ENCODE assay signal across 15 cellular contexts in the genomic region with DNA sequence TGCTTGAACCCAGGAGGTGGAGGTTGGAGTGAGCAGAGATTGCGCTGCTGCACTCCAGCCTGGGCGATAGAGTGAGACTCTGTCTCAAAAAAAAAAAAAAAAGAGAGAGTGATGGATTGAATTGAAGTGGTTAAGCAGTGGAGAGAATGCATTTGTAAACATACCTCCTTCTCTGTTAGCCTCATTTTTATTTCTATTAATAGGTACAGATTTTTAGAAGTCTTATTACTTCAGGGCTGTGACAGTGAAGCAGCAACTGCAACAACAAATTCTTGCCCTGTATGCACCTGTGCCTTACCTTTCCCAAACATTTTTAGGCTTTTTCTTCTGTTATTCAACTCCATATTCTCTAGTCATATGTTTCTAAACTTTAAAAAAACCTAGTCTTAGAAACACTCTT. TPM values are rescaled to one million over a fixed set of nuclear protein-coding genes. Genes with fewer than 3 reads are reported as not detected.
DNase-seq lines count a peak whose midpoint lies in the region; ATAC-seq and TF ChIP-seq lines count a peak whose summit lies in the region.
"Had no signal": no experiment of that assay in that cellular context is flagged by ENCODE, and none has a peak within 500 bp of the region (broad histone marks: within the 10 kb centered on the region; RNA-seq: fewer than 3 reads in every experiment).

No MANE protein-coding gene starts in this region.

- H3K27ac Mint-ChIP-seq in CD8-positive, alpha-beta T cell, result peak overlapping the region; percentile 27
- peak overlapping the region; percentile 71 for H3K27ac Mint-ChIP-seq in nephron progenitor cell
- no peak overlapping the region for H3K27ac Mint-ChIP-seq in activated T-helper 1 cell treated with anti-CD3 and anti-CD28 coated beads, Interleukin-12 subunit alpha, Interleukin-12 subunit beta, Interleukin-2, Interleukin-4 antibody, amounts not matched to agents 30 ng/mL and 10 ng/mL and 1 ng/mL, durations not matched to agents 14 hours and 24 hours and 36 hours
- H3K27ac Mint-ChIP-seq: CD4-positive, CD25-positive, alpha-beta regulatory T cell had no signal

- no peak overlapping the region for H3K27ac ChIP-seq in CD8-positive, alpha-beta T cell (ENCODE audit: low read depth, low read length)
- H3K27ac ChIP-seq in PC-9 (0 out of 2 replicates have a peak overlapping the region, but pooled peaks have one; percentile 27), skeletal muscle tissue (ENCODE audit: low read depth, low read length) (peak overlapping the region; percentile 61)

- intact Hi-C loops in CD8-positive, alpha-beta T cell (cut with DNase I, micrococcal nuclease), result loop anchor here in 1 of 2 experiments (2.0 to 5.0 kb wide), 3 partner anchors 53 to 488 kb away; no protein-coding TSS in a partner anchor
- intact Hi-C loops in PC-9 (cut with micrococcal nuclease; ENCODE audit: unreplicated experiment), result loop anchor here (2.0 to 5.0 kb wide), 2 partner anchors 55 to 92 kb away; no protein-coding TSS in a partner anchor
- intact Hi-C loops in activated T-helper 1 cell treated with anti-CD3 and anti-CD28 coated beads, Interleukin-12 subunit alpha, Interleukin-12 subunit beta, Interleukin-2, Interleukin-4 antibody, amounts not matched to agents 30 ng/mL and 10 ng/mL and 1 ng/mL, durations not matched to agents 14 hours and 24 hours and 36 hours (cut with micrococcal nuclease), result loop anchor here (5.0 to 10.0 kb wide), 3 partner anchors 33 to 155 kb away; a partner anchor contains a TSS

- no peak overlapping the region for H3K9ac ChIP-seq in skeletal muscle tissue (ENCODE audit: low read depth in 1 of 3, low read length in 3 of 3)

- H3K36me3 ChIP-seq in CD8-positive, alpha-beta T cell (ENCODE audit: insufficient read depth, low read length), result no peaks in the 10 kb centered on the region
- H3K36me3 ChIP-seq in PC-9 (ENCODE audit: low read depth) (peaks cover 10% of the 10 kb centered on the region; the same call in 1 of the 2 replicates), skeletal muscle tissue (ENCODE audit: control insufficient read depth in 3 of 3, insufficient read depth in 3 of 3, low read length in 3 of 3) (no peaks in the 10 kb centered on the region)

- no TSS peak for BruUV-seq in PC-9 (replicated peaks; lab: Mats Ljungman, UMichigan)

- CTCF ChIA-PET in CD8-positive, alpha-beta T cell (lab: Charles Lee), result no interaction called here
- CTCF ChIA-PET in PC-9 (lab: Charles Lee), result no interaction called here

- H3K36me3 Mint-ChIP-seq in CD8-positive, alpha-beta T cell, result peaks cover 23% of the 10 kb centered on the region
- peaks cover 56% of the 10 kb centered on the region for H3K36me3 Mint-ChIP-seq in nephron progenitor cell (ENCODE audit: low read depth)
- peaks cover 25% of the 10 kb centered on the region for H3K36me3 Mint-ChIP-seq in activated T-helper 1 cell treated with anti-CD3 and anti-CD28 coated beads, Interleukin-12 subunit alpha, Interleukin-12 subunit beta, Interleukin-2, Interleukin-4 antibody, amounts not matched to agents 30 ng/mL and 10 ng/mL and 1 ng/mL, durations not matched to agents 14 hours and 24 hours and 36 hours (ENCODE audit: low read depth)

- peaks cover 73% of the 10 kb centered on the region for H3F3A ChIP-seq in PC-9 (ENCODE audit: insufficient read depth, low read depth)

- no peak for TF ChIP-seq CTCF in CD8-positive, alpha-beta T cell (IDR thresholded peaks at IDR 0.05)
- TF ChIP-seq CTCF in PC-9 (conservative IDR thresholded peaks at IDR 0.05) (no peak), nephron progenitor cell (IDR thresholded peaks at IDR 0.05) (no peak)

- POLR2A ChIA-PET in CD8-positive, alpha-beta T cell (lab: Charles Lee), result no interaction called here
- POLR2A ChIA-PET in PC-9 (lab: Charles Lee; ENCODE audit: unreplicated experiment), result no interaction called here

- H3K4me2 ChIP-seq in PC-9, result no peak overlapping the region

- no peaks in the 10 kb centered on the region for H3K27me3 Mint-ChIP-seq in CD8-positive, alpha-beta T cell (ENCODE audit: low read depth)
- H3K27me3 Mint-ChIP-seq in nephron progenitor cell (ENCODE audit: low read depth, poor library complexity), result no peaks in the 10 kb centered on the region
- no peaks in the 10 kb centered on the region for H3K27me3 Mint-ChIP-seq in activated T-helper 1 cell treated with anti-CD3 and anti-CD28 coated beads, Interleukin-12 subunit alpha, Interleukin-12 subunit beta, Interleukin-2, Interleukin-4 antibody, amounts not matched to agents 30 ng/mL and 10 ng/mL and 1 ng/mL, durations not matched to agents 14 hours and 24 hours and 36 hours (ENCODE audit: insufficient read depth)
- H3K27me3 Mint-ChIP-seq: CD4-positive, CD25-positive, alpha-beta regulatory T cell; IgD-negative memory B cell had no signal

- no peaks in the 10 kb centered on the region for H3K27me3 ChIP-seq in CD8-positive, alpha-beta T cell (ENCODE audit: insufficient read depth, low read length)
- H3K27me3 ChIP-seq in PC-9 (ENCODE audit: insufficient read depth, low read depth) (no peaks in the 10 kb centered on the region), skeletal muscle tissue (ENCODE audit: control insufficient read depth in 3 of 3, insufficient read depth in 3 of 3, low read length in 3 of 3) (no peaks in the 10 kb centered on the region)
- H3K27me3 ChIP-seq: BE2C had no signal

- no peak overlapping the region for H3K4me3 ChIP-seq in CD8-positive, alpha-beta T cell (ENCODE audit: low read depth, low read length)
- H3K4me3 ChIP-seq in PC-9 (no peak overlapping the region), skeletal muscle tissue (ENCODE audit: low read length in 3 of 3) (no peak overlapping the region)

- H3K9me2 ChIP-seq in PC-9 (ENCODE audit: insufficient read depth), result no peaks in the 10 kb centered on the region

- peaks cover 61% of the 10 kb centered on the region for H3K4me1 Mint-ChIP-seq in CD8-positive, alpha-beta T cell (ENCODE audit: low read depth)
- H3K4me1 Mint-ChIP-seq in nephron progenitor cell, result peaks cover 12% of the 10 kb centered on the region
- peaks cover 43% of the 10 kb centered on the region for H3K4me1 Mint-ChIP-seq in activated T-helper 1 cell treated with anti-CD3 and anti-CD28 coated beads, Interleukin-12 subunit alpha, Interleukin-12 subunit beta, Interleukin-2, Interleukin-4 antibody, amounts not matched to agents 30 ng/mL and 10 ng/mL and 1 ng/mL, durations not matched to agents 14 hours and 24 hours and 36 hours (ENCODE audit: low read depth)

- H3K9me3 Mint-ChIP-seq in CD8-positive, alpha-beta T cell, result no peaks in the 10 kb centered on the region
- H3K9me3 Mint-ChIP-seq in nephron progenitor cell, result peaks cover 3% of the 10 kb centered on the region
- no peaks in the 10 kb centered on the region for H3K9me3 Mint-ChIP-seq in activated T-helper 1 cell treated with anti-CD3 and anti-CD28 coated beads, Interleukin-12 subunit alpha, Interleukin-12 subunit beta, Interleukin-2, Interleukin-4 antibody, amounts not matched to agents 30 ng/mL and 10 ng/mL and 1 ng/mL, durations not matched to agents 14 hours and 24 hours and 36 hours
- H3K9me3 Mint-ChIP-seq: CD4-positive, CD25-positive, alpha-beta regulatory T cell; H9; IgD-negative memory B cell had no signal

- H3K9me3 ChIP-seq in CD8-positive, alpha-beta T cell (ENCODE audit: low read length), result no peaks in the 10 kb centered on the region
- H3K9me3 ChIP-seq in PC-9 (ENCODE audit: insufficient read depth, low read depth) (no peaks in the 10 kb centered on the region), skeletal muscle tissue (ENCODE audit: control insufficient read depth in 3 of 3, low read length in 3 of 3) (no peaks in the 10 kb centered on the region)
- H3K9me3 ChIP-seq: BE2C had no signal

- H3K4me1 ChIP-seq in CD8-positive, alpha-beta T cell (ENCODE audit: insufficient read depth, low read length), result peaks cover 4% of the 10 kb centered on the region
- H3K4me1 ChIP-seq in PC-9 (replicated peaks; ENCODE audit: insufficient read depth), result no peaks in the 10 kb centered on the region
- H3K4me1 ChIP-seq in skeletal muscle tissue (ENCODE audit: control insufficient read depth in 3 of 3, insufficient read depth in 3 of 3, low read length in 3 of 3), result peaks cover 0 to 15% (median 11%) of the 10 kb centered on the region in 3 donors
- H3K4me1 ChIP-seq: BE2C had no signal

- H2AFZ ChIP-seq in PC-9, result no peak overlapping the region

- no peak for ATAC-seq in CD8-positive, alpha-beta T cell
- ATAC-seq: HepG2 had no signal

- DNase-seq in CD8-positive, alpha-beta T cell, result no peak
- no peak for DNase-seq in PC-9
- DNase-seq in nephron progenitor cell, result no peak
- DNase-seq in AG08395 (ENCODE audit: low spot score), result no peak
- no peak for DNase-seq in activated T-helper 1 cell treated with anti-CD3 and anti-CD28 coated beads, Interleukin-12 subunit alpha, Interleukin-12 subunit beta, Interleukin-2, Interleukin-4 antibody, amounts not matched to agents 30 ng/mL and 10 ng/mL and 1 ng/mL, durations not matched to agents 14 hours and 24 hours and 36 hours (ENCODE audit: low spot score)
- DNase-seq: BE2C; C1 segment of cervical spinal cord; CD4-positive, CD25-positive, alpha-beta regulatory T cell; DMS153; DMS79; GDM1; H9 had no signal

- peaks cover 95% of the 10 kb centered on the region for H3K79me2 ChIP-seq in PC-9 (ENCODE audit: low read depth)

- peaks cover 88% of the 10 kb centered on the region for H4K20me1 ChIP-seq in PC-9 (ENCODE audit: insufficient read depth)

- no peak overlapping the region for H3K4me3 Mint-ChIP-seq in CD8-positive, alpha-beta T cell
- no peak overlapping the region for H3K4me3 Mint-ChIP-seq in nephron progenitor cell
- H3K4me3 Mint-ChIP-seq in activated T-helper 1 cell treated with anti-CD3 and anti-CD28 coated beads, Interleukin-12 subunit alpha, Interleukin-12 subunit beta, Interleukin-2, Interleukin-4 antibody, amounts not matched to agents 30 ng/mL and 10 ng/mL and 1 ng/mL, durations not matched to agents 14 hours and 24 hours and 36 hours, result no peak overlapping the region
- H3K4me3 Mint-ChIP-seq: CD4-positive, CD25-positive, alpha-beta regulatory T cell; H9; IgD-negative memory B cell had no signal

RNA-seq across cellular contexts. Expression of a gene that starts 55.5 kb away (rescaled TPM):
- 10 to 100 TPM; 12.7 TPM for total RNA-seq in CD8-positive, alpha-beta T cell
- 150 and 171 TPM in 2 replicates for total RNA-seq in PC-9 (2021)
- total RNA-seq in skeletal muscle tissue, result 49.1 TPM
- 128 and 130 TPM in 2 replicates for total RNA-seq in activated T-helper 1 cell treated with anti-CD3 and anti-CD28 coated beads, Interleukin-12 subunit alpha, Interleukin-12 subunit beta, Interleukin-2, Interleukin-4 antibody, amounts not matched to agents 30 ng/mL and 10 ng/mL and 1 ng/mL, durations not matched to agents 14 hours and 24 hours and 36 hours
